22 cellular contexts compared by ENCODE assay signal in genomic region chr7:143415696-143416095, GRCh38. TPM values are rescaled to one million over a fixed set of nuclear protein-coding genes. Genes with fewer than 3 reads are reported as not detected.
DNase-seq lines count a peak whose midpoint lies in the region; ATAC-seq and TF ChIP-seq lines count a peak whose summit lies in the region.
"Had no signal": no experiment of that assay in that cellular context is flagged by ENCODE, and none has a peak within 500 bp of the region (broad histone marks: within the 10 kb centered on the region; RNA-seq: fewer than 3 reads in every experiment).

No MANE protein-coding gene starts in this region.

- H3K36me3 ChIP-seq in PC-3 (ENCODE audit: low read depth, low read length) (no peaks in the 10 kb centered on the region), esophagus squamous epithelium (no peaks in the 10 kb centered on the region)

- POLR2A ChIA-PET in PC-3 (lab: Charles Lee; ENCODE audit: unreplicated experiment) (interaction anchor here (0.6 kb wide), 1 partner anchor 16 kb away, joined by 3 read pairs; no protein-coding TSS in a partner anchor), HEK293T (lab: Yijun Ruan, JAX) (interaction anchor here (1.1 to 1.7 kb wide), 2 partner anchors 11 to 34 kb away, joined by 3 to 4 read pairs; no protein-coding TSS in a partner anchor)

- H3K27me3 ChIP-seq in PC-3 (ENCODE audit: low read length) (no peaks in the 10 kb centered on the region), esophagus squamous epithelium (no peaks in the 10 kb centered on the region)

- peak overlapping the region; percentile 53 for H3K9ac ChIP-seq in PC-3 (ENCODE audit: low read length)

- ATAC-seq in PC-3, result peak; percentile 80
- no peak for ATAC-seq in GM21423 (IDR thresholded peaks at IDR 0.05; ENCODE audit: unreplicated experiment)
- ATAC-seq: natural killer cell had no signal

- CTCF ChIA-PET in PC-3 (lab: Charles Lee) (interaction anchor here (0.7 kb wide), 1 partner anchor 85 kb away, joined by 3 read pairs; no protein-coding TSS in a partner anchor), HEK293T (lab: Yijun Ruan, JAX) (interaction anchor here (0.7 to 3.0 kb wide), 7 partner anchors 8 to 613 kb away, joined by 3 to 21 read pairs (median 11); no protein-coding TSS in a partner anchor)

- peak overlapping the region; percentile 85 for H3K4me2 ChIP-seq in PC-3 (ENCODE audit: low read length)

- H3K4me3 ChIP-seq in PC-3 (ENCODE audit: low read length) (peak overlapping the region; percentile 56), esophagus squamous epithelium (peak overlapping the region in 2 of 4 donors; percentile 6 to 49)
- H3K4me3 ChIP-seq: coronary artery had no signal

- no peak for TF ChIP-seq CTCF in PC-3 (conservative IDR thresholded peaks at IDR 0.05; ENCODE audit: low read depth, low read length)
- no peak for TF ChIP-seq CTCF in esophagus squamous epithelium (IDR thresholded peaks at IDR 0.05)

- 38 to 45% methylated on average over 5 of the region's 5 CpGs for WGBS in esophagus squamous epithelium, 2 donors

- no peaks in the 10 kb centered on the region for H3F3A ChIP-seq in PC-3 (ENCODE audit: low read length, unreplicated experiment)

- no peaks in the 10 kb centered on the region for H3K9me3 ChIP-seq in PC-3 (ENCODE audit: low read length)
- H3K9me3 ChIP-seq in esophagus squamous epithelium, result no peaks in the 10 kb centered on the region

- DNase-seq in DMS79 (lab: John Stamatoyannopoulos, UW) (peak; percentile 31), PC-3 (peak; percentile 90), esophagus squamous epithelium (lab: John Stamatoyannopoulos, UW) (no peak), renal cortical epithelial cell (ENCODE audit: low read depth) (peak; percentile 54), HEK293T (ENCODE audit: extremely low spot score) (no peak), SIG-M5 (lab: John Stamatoyannopoulos, UW) (no peak)
- DNase-seq in stimulated activated CD4-positive, alpha-beta T cell treated with anti-CD3 and anti-CD28 coated beads, Interleukin-4, amount 100 ng/mL, for 4 hours, result no peak
- DNase-seq: activated CD4-positive, alpha-beta memory T cell treated with anti-CD3 and anti-CD28 coated beads for 36 hours; activated naive CD4-positive, alpha-beta T cell treated with anti-CD3 and anti-CD28 coated beads, Interleukin-2, amount 10 ng/mL, durations not matched to agents 7 days and 5 days; activated T-cell treated with anti-CD3 and anti-CD28 coated beads, Interleukin-2, amount 50 U/mL, for 1 hour; Caco-2; KBM-7; natural killer cell; RPMI8226; T-helper 1 cell had no signal

- no peaks in the 10 kb centered on the region for H3K9me2 ChIP-seq in PC-3 (replicated peaks; ENCODE audit: low read length)

- intact Hi-C loops in PC-3 (cut with micrococcal nuclease) (loop anchor here (2.0 to 10.0 kb wide), 5 partner anchors 33 to 411 kb away; partner anchors contain the start of gene ZYX), esophagus squamous epithelium (cut with DNase I) (loop anchor here (5.0 kb wide), 1 partner anchor 173 kb away; no protein-coding TSS in a partner anchor)

- H4K20me1 ChIP-seq in PC-3 (ENCODE audit: low read length), result no peaks in the 10 kb centered on the region

- peaks cover 32% of the 10 kb centered on the region for H3K4me1 ChIP-seq in PC-3 (ENCODE audit: insufficient read depth, low read length)
- peaks cover 5 to 72% (median 15%) of the 10 kb centered on the region in 3 donors for H3K4me1 ChIP-seq in esophagus squamous epithelium

- no TSS peak for BruUV-seq in PC-3 (replicated peaks; lab: Mats Ljungman, UMichigan)

- H3K27ac ChIP-seq in PC-3 (ENCODE audit: low read length) (peak overlapping the region; percentile 89), esophagus squamous epithelium (peak overlapping the region; percentile 70 to 82 (median 76))
- H3K27ac ChIP-seq: coronary artery, VCaP had no signal

- TF ChIP-seq POLR2A in esophagus squamous epithelium (IDR thresholded peaks at IDR 0.05), result no peak

- H2AFZ ChIP-seq in PC-3 (ENCODE audit: low read length), result peak overlapping the region; percentile 62

- no peaks in the 10 kb centered on the region for H3K79me2 ChIP-seq in PC-3 (ENCODE audit: low read length)

TF ChIP-seq in HEK293T, 16 proteins besides CTCF, POLR2A, EP300 and RAD21:
- TF ChIP-seq CTBP1 (IDR thresholded peaks at IDR 0.05; ENCODE audit: borderline replicate concordance), result no peak
- no peak for TF ChIP-seq HDGF (IDR thresholded peaks at IDR 0.05; ENCODE audit: borderline replicate concordance)
- no peak for TF ChIP-seq FOXM1 (IDR thresholded peaks at IDR 0.05; ENCODE audit: borderline replicate concordance)
- no peak for TF ChIP-seq LEF1 (IDR thresholded peaks at IDR 0.05; ENCODE audit: borderline replicate concordance)
- TF ChIP-seq NFRKB (IDR thresholded peaks at IDR 0.05), result no peak
- TF ChIP-seq FOXK2 (IDR thresholded peaks at IDR 0.05), result no peak
- TF ChIP-seq FOXA1 (IDR thresholded peaks at IDR 0.05), result no peak
- no peak for TF ChIP-seq BHLHE40 (IDR thresholded peaks at IDR 0.05; ENCODE audit: borderline replicate concordance)
- TF ChIP-seq ARNT (IDR thresholded peaks at IDR 0.05), result no peak
- no peak for TF ChIP-seq ELF4 (IDR thresholded peaks at IDR 0.05)
- TF ChIP-seq L3MBTL2 (conservative IDR thresholded peaks at IDR 0.05), result no peak
- TF ChIP-seq SUZ12 (IDR thresholded peaks at IDR 0.05), result no peak
- TF ChIP-seq PKNOX1 (IDR thresholded peaks at IDR 0.05), result no peak
TF ChIP-seq in HEK293T: peak in this region for 0.

RNA-seq across cellular contexts. Expression of gene EPHA1, which starts 7.0 kb away (rescaled TPM):
- total RNA-seq in PC-3 (2014; rRNA removed) (43.9 and 46.4 TPM in 2 replicates), esophagus squamous epithelium (100 to 1,000 TPM in 1 of 4 donors, 10 to 100 TPM in 3; 64.5 to 132 (median 77.4) TPM), renal cortical epithelial cell (4.8 and 13.7 TPM in 2 replicates)
- total RNA-seq: glomerular endothelial cell, H4 had no signal

RNA-seq across cellular contexts. Expression of gene TAS2R60, which starts 27.6 kb away (rescaled TPM):
- total RNA-seq in PC-3 (2014; rRNA removed) (not detected in 2 replicates), esophagus squamous epithelium (not detected), renal cortical epithelial cell (not detected in 2 replicates)
- total RNA-seq: activated CD4-positive, alpha-beta memory T cell treated with anti-CD3 and anti-CD28 coated beads for 36 hours; Caco-2; glomerular endothelial cell; H4; lung microvascular endothelial cell; pulmonary artery endothelial cell had no signal

RNA-seq across cellular contexts. Expression of gene ZYX, which starts 34.6 kb away (rescaled TPM):
- total RNA-seq in PC-3 (2014; rRNA removed) (103 and 108 TPM in 2 replicates), esophagus squamous epithelium (10 to 100 TPM; 40.2 to 78.8 (median 68.6) TPM), renal cortical epithelial cell (14.4 and 92.3 TPM in 2 replicates)

RNA-seq across cellular contexts. Expression of gene FAM131B, which starts 53.2 kb away (rescaled TPM):
- total RNA-seq in PC-3 (2014; rRNA removed) (6.9 and 7.7 TPM in 2 replicates), esophagus squamous epithelium (under 1 TPM; 0.09 to 0.76 (median 0.46) TPM), renal cortical epithelial cell (1.0 and 4.2 TPM in 2 replicates)

Comparison
In these comparisons a context has a peak if more than half of its experiments do, and no peak if none do; other contexts are left out.
1. DNase-seq: peak in DMS79 (single experiment), PC-3 (single experiment) and renal cortical epithelial cell (single experiment); none in esophagus squamous epithelium (single experiment), HEK293T (single experiment), SIG-M5 (single experiment) and stimulated activated CD4-positive, alpha-beta T cell treated with anti-CD3 and anti-CD28 coated beads, Interleukin-4, amount 100 ng/mL, for 4 hours (0 of 2).